ENCODE assay signal across 17 cellular contexts in genomic region chr18:3226048-3226447, GRCh38. TPM values are rescaled to one million over a fixed set of nuclear protein-coding genes. Genes with fewer than 3 reads are reported as not detected.
A peak's percentile ranks its signal among the peaks of the same experiment; 100 is the strongest.
DNase-seq lines count a peak whose midpoint lies in the region; ATAC-seq, FAIRE-seq and TF ChIP-seq lines count a peak whose summit lies in the region.
"Had no signal": no experiment of that assay in that cellular context is flagged by ENCODE, and none has a peak within 500 bp of the region (broad histone marks: within the 10 kb centered on the region; RNA-seq: fewer than 3 reads in every experiment).

No MANE protein-coding gene starts in this region.

- no peak overlapping the region for H2BK15ac ChIP-seq in mesenchymal stem cell (ENCODE audit: low read depth, poor library complexity, severe bottlenecking)

- no peak overlapping the region for H2BK120ac ChIP-seq in mesenchymal stem cell (ENCODE audit: low read depth, low read length)

- H3K27ac ChIP-seq in mesenchymal stem cell (ENCODE audit: low read length, poor library complexity, severe bottlenecking) (no peak overlapping the region), gastrocnemius medialis (peak overlapping the region in 1 of 4 donors; percentile 61)
- H3K27ac ChIP-seq: BLaER1 treated with 17β-estradiol and CSF1 and Interleukin-3, amounts not matched to agents 10 nM and 100 nM had no signal

- H4K8ac ChIP-seq in mesenchymal stem cell (ENCODE audit: low read length), result no peak overlapping the region

- DNase-seq in Right ventricle myocardium inferior (ENCODE audit: missing footprints) (no peak), cardiac septum (ENCODE audit: low spot score) (no peak), adipocyte (ENCODE audit: low read depth) (no peak), mesenchymal stem cell (no peak), gastrocnemius medialis (no peak), GM12891 (ENCODE audit: insufficient read length, low spot score) (no peak), dermis blood vessel endothelial cell (no peak)
- DNase-seq: 8988T; ACHN; CD4-positive, CD25-positive, alpha-beta regulatory T cell; DMS53; GF-D8; HCEC 1CT; HFFc6 had no signal

- no peak for TF ChIP-seq POLR2A in gastrocnemius medialis (IDR thresholded peaks at IDR 0.05)
- TF ChIP-seq POLR2A in GM12891 (IDR thresholded peaks at IDR 0.05; ENCODE audit: low read depth, low read length), result no peak

- no peak overlapping the region for H2BK5ac ChIP-seq in mesenchymal stem cell (ENCODE audit: low read depth, low read length, poor library complexity, severe bottlenecking)

- no peak overlapping the region for H3K18ac ChIP-seq in mesenchymal stem cell (ENCODE audit: low read depth in 1 of 2, low read length in 2 of 2)

- in situ Hi-C loops in gastrocnemius medialis (cut with MboI; ENCODE audit: low sequenced_read_pairs in 4 of 4), result loop anchor here in 1 of 4 donors (25.0 kb wide), 1 partner anchor 464 kb away; no protein-coding TSS in a partner anchor

- intact Hi-C loops in Right ventricle myocardium inferior (cut with DNase I) (no loop called here), cardiac septum (cut with DNase I) (no loop called here), gastrocnemius medialis (cut with DNase I; ENCODE audit: low total_unique reads) (no loop called here)

- H3K4me1 ChIP-seq in adipocyte (ENCODE audit: control insufficient read depth, insufficient read depth, low read length), result peaks cover 46% of the 10 kb centered on the region
- H3K4me1 ChIP-seq in mesenchymal stem cell (ENCODE audit: control insufficient read depth, insufficient read depth, low read depth, low read length), result no peaks in the 10 kb centered on the region
- H3K4me1 ChIP-seq in gastrocnemius medialis, result peaks cover 0 to 10% of the 10 kb centered on the region in 2 donors
- H3K4me1 ChIP-seq: BLaER1 treated with 17β-estradiol and CSF1 and Interleukin-3, amounts not matched to agents 10 nM and 100 nM had no signal

- H3K23ac ChIP-seq in mesenchymal stem cell (ENCODE audit: low read length in 2 of 2), result no peak overlapping the region

- no peak overlapping the region for H3K4me3 ChIP-seq in adipocyte (ENCODE audit: low read length)
- no peak overlapping the region for H3K4me3 ChIP-seq in mesenchymal stem cell (ENCODE audit: insufficient read depth in 1 of 2, low read depth in 1 of 2, low read length in 2 of 2)
- H3K4me3 ChIP-seq in gastrocnemius medialis, result no peak overlapping the region
- H3K4me3 ChIP-seq: BLaER1 treated with 17β-estradiol and CSF1 and Interleukin-3, amounts not matched to agents 10 nM and 100 nM had no signal

- no peak overlapping the region for H3K4ac ChIP-seq in mesenchymal stem cell (ENCODE audit: low read depth in 1 of 2, low read length in 2 of 2)

- H4K91ac ChIP-seq in mesenchymal stem cell (ENCODE audit: low read length), result no peak overlapping the region

- 92% methylated on average over 6 of the region's 6 CpGs for WGBS in mesenchymal stem cell

- peak; percentile 53 for ATAC-seq in Right ventricle myocardium inferior
- peak; percentile 43 to 49 for ATAC-seq in gastrocnemius medialis
- ATAC-seq in GM18867 (IDR thresholded peaks at IDR 0.05; ENCODE audit: unreplicated experiment), result no peak

- no peaks in the 10 kb centered on the region for H3K36me3 ChIP-seq in adipocyte (ENCODE audit: control insufficient read depth, insufficient read depth, low read length, severe bottlenecking)
- no peaks in the 10 kb centered on the region for H3K36me3 ChIP-seq in mesenchymal stem cell (ENCODE audit: control insufficient read depth in 1 of 2, insufficient read depth in 2 of 2, low read depth in 1 of 2, low read length in 2 of 2)
- H3K36me3 ChIP-seq in gastrocnemius medialis, result no peaks in the 10 kb centered on the region
- H3K36me3 ChIP-seq: BLaER1 treated with 17β-estradiol and CSF1 and Interleukin-3, amounts not matched to agents 10 nM and 100 nM had no signal

- FAIRE-seq in GM12891 (lab: Jason Lieb, UNC), result no peak
- FAIRE-seq: HTR-8/SVneo had no signal

- H2BK12ac ChIP-seq in mesenchymal stem cell (ENCODE audit: low read length in 2 of 2), result no peak overlapping the region

- no peak overlapping the region for H2AK5ac ChIP-seq in mesenchymal stem cell (ENCODE audit: low read length, severe bottlenecking)

- H3K79me1 ChIP-seq in mesenchymal stem cell (replicated peaks; ENCODE audit: low read length, poor library complexity, severe bottlenecking), result no peaks in the 10 kb centered on the region

- peak overlapping the region; percentile 54 for H2AFZ ChIP-seq in mesenchymal stem cell (ENCODE audit: low read depth, low read length)

- H3K27me3 ChIP-seq in adipocyte (replicated peaks; ENCODE audit: control insufficient read depth, insufficient read depth, low read length) (no peaks in the 10 kb centered on the region), mesenchymal stem cell (ENCODE audit: control insufficient read depth in 1 of 2, insufficient read depth in 1 of 2, low read length in 2 of 2) (no peaks in the 10 kb centered on the region), gastrocnemius medialis (no peaks in the 10 kb centered on the region)
- H3K27me3 ChIP-seq: BLaER1 treated with 17β-estradiol and CSF1 and Interleukin-3, amounts not matched to agents 10 nM and 100 nM had no signal

- H3K9me3 ChIP-seq in adipocyte (ENCODE audit: control insufficient read depth, low read length) (no peaks in the 10 kb centered on the region), mesenchymal stem cell (ENCODE audit: control insufficient read depth, low read length) (no peaks in the 10 kb centered on the region), gastrocnemius medialis (no peaks in the 10 kb centered on the region)

- peak overlapping the region in 1 of 2 experiments; percentile 18 for H3K14ac ChIP-seq in mesenchymal stem cell (ENCODE audit: low read length in 2 of 2)

- no peak for TF ChIP-seq CTCF in gastrocnemius medialis (IDR thresholded peaks at IDR 0.05 in 4 of 5, conservative IDR thresholded peaks at IDR 0.05 in 1 of 5)

- H3K9ac ChIP-seq in adipocyte (ENCODE audit: low read length), result peak overlapping the region; percentile 39
- H3K9ac ChIP-seq in mesenchymal stem cell (ENCODE audit: low read length), result no peak overlapping the region
- H3K9ac ChIP-seq: BLaER1 treated with 17β-estradiol and CSF1 and Interleukin-3, amounts not matched to agents 10 nM and 100 nM had no signal

- no peak overlapping the region for H3K4me2 ChIP-seq in mesenchymal stem cell (ENCODE audit: low read length, poor library complexity, severe bottlenecking)
- H3K4me2 ChIP-seq: BLaER1 treated with 17β-estradiol and CSF1 and Interleukin-3, amounts not matched to agents 10 nM and 100 nM had no signal

TF ChIP-seq in GM12891, 5 proteins besides CTCF, POLR2A, EP300 and RAD21:
- no peak for TF ChIP-seq POU2F2 (IDR thresholded peaks at IDR 0.05; ENCODE audit: low read depth, low read length)
- TF ChIP-seq POLR2AphosphoS5 (IDR thresholded peaks at IDR 0.05; ENCODE audit: low read depth, low read length), result no peak
- no peak for TF ChIP-seq TAF1 (IDR thresholded peaks at IDR 0.05; ENCODE audit: low read depth, low read length)
- no peak for TF ChIP-seq SPI1 (IDR thresholded peaks at IDR 0.05; ENCODE audit: low read depth, low read length)
- TF ChIP-seq PAX5 (IDR thresholded peaks at IDR 0.05; ENCODE audit: insufficient read depth, low read length, severe bottlenecking), result no peak

RNA-seq across cellular contexts. Expression of gene MYOM1, which starts 6.3 kb away (rescaled TPM):
- total RNA-seq in Right ventricle myocardium inferior, result 611 TPM
- total RNA-seq in cardiac septum, result 878 TPM
- polyA plus RNA-seq in mesenchymal stem cell (2013, experiment 1 of 2), result 0.11 TPM
- polyA plus RNA-seq in mesenchymal stem cell (2013, experiment 2 of 2), result 0.03 TPM
- total RNA-seq in gastrocnemius medialis, result 100 to 1,000 TPM; 245 to 307 (median 273) TPM
- polyA plus RNA-seq in GM12891 (2012; ENCODE audit: low read depth, missing spikeins), result 0.86 TPM
- total RNA-seq in dermis blood vessel endothelial cell, result 2.2 and 2.7 TPM in 2 replicates

RNA-seq across cellular contexts. Expression of gene MYL12A, which starts 21.6 kb away (rescaled TPM):
- 2,252 TPM for total RNA-seq in Right ventricle myocardium inferior
- 4,186 TPM for total RNA-seq in cardiac septum
- 689 TPM for polyA plus RNA-seq in mesenchymal stem cell (2013, experiment 1 of 2)
- 719 TPM for polyA plus RNA-seq in mesenchymal stem cell (2013, experiment 2 of 2)
- total RNA-seq in gastrocnemius medialis, result 1,000 to 10,000 TPM in 2 of 4 donors, 100 to 1,000 TPM in 2; 526 to 2,307 (median 1,474) TPM
- polyA plus RNA-seq in GM12891 (2012; ENCODE audit: low read depth, missing spikeins), result 362 TPM
- 781 and 1,396 TPM in 2 replicates for total RNA-seq in dermis blood vessel endothelial cell

RNA-seq across cellular contexts. Expression of gene MYL12B, which starts 35.9 kb away (rescaled TPM):
- 180 TPM for total RNA-seq in Right ventricle myocardium inferior
- total RNA-seq in cardiac septum, result 228 TPM
- 460 TPM for polyA plus RNA-seq in mesenchymal stem cell (2013, experiment 1 of 2)
- 471 TPM for polyA plus RNA-seq in mesenchymal stem cell (2013, experiment 2 of 2)
- total RNA-seq in gastrocnemius medialis, result 100 to 1,000 TPM; 100 to 293 (median 185) TPM
- polyA plus RNA-seq in GM12891 (2012; ENCODE audit: low read depth, missing spikeins), result 246 TPM
- total RNA-seq in dermis blood vessel endothelial cell, result 607 and 828 TPM in 2 replicates

Comparison
In these comparisons a context has a peak if more than half of its experiments do, and no peak if none do; other contexts are left out.
1. RNA of gene MYOM1, which starts 6.3 kb away (total RNA-seq): 878 TPM in cardiac septum (single experiment), 611 TPM in Right ventricle myocardium inferior (single experiment) and 245 to 307 TPM in gastrocnemius medialis; 2.2 to 2.7 TPM in dermis blood vessel endothelial cell; every median in the first group is over 10 times any median in the second.